Comparison of ENCODE assay signal across 20 cellular contexts in the genomic region with DNA sequence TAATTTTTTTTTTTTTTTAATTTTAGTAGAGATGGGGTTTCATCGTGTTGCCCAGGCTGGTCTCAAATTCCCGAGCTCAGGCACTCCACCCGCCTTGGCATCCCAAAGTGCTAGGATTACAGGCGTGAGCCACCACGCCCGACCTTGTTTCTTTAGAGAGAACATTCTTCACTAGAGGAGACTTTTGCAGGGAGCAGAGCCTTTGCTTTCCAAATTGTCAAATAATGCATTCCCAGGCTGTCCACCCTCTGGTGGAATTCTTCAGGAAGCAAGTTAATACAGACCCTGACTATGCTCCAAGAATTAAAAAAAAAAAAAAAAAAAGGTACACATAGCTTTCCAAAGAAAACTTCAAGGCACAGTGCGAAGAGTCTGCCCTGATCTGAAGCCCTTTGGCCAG.
"Had no signal": no experiment of that assay in that cellular context is flagged by ENCODE, and none has a peak within 500 bp of the region (broad histone marks: within the 10 kb centered on the region; RNA-seq: fewer than 3 reads in every experiment).

No MANE protein-coding gene starts in this region.

- H3K27ac ChIP-seq: foreskin keratinocyte, hepatocyte, transverse colon, uterus had no signal

- H3K27ac Mint-ChIP-seq: activated CD4-positive, alpha-beta T cell treated with anti-CD3 and anti-CD28 coated beads for 36 hours; activated naive CD8-positive, alpha-beta T cell treated with anti-CD3 and anti-CD28 coated beads, Interleukin-2, amount 10 ng/mL, durations not matched to agents 7 days and 5 days; effector memory CD8-positive, alpha-beta T cell; mesothelial cell of epicardium; nephron; T-cell; WTC11 had no signal

- H3K4me3 Mint-ChIP-seq: activated CD4-positive, alpha-beta T cell treated with anti-CD3 and anti-CD28 coated beads for 36 hours; activated naive CD8-positive, alpha-beta T cell treated with anti-CD3 and anti-CD28 coated beads, Interleukin-2, amount 10 ng/mL, durations not matched to agents 7 days and 5 days; effector memory CD8-positive, alpha-beta T cell; mesothelial cell of epicardium; nephron; T-cell; WTC11 had no signal

- H3K9me3 Mint-ChIP-seq: activated naive CD8-positive, alpha-beta T cell treated with anti-CD3 and anti-CD28 coated beads, Interleukin-2, amount 10 ng/mL, durations not matched to agents 7 days and 5 days; effector memory CD8-positive, alpha-beta T cell; mesothelial cell of epicardium; nephron; T-cell; WTC11 had no signal

- ATAC-seq: activated CD4-positive, alpha-beta T cell treated with anti-CD3 and anti-CD28 coated beads for 36 hours; effector memory CD8-positive, alpha-beta T cell; foreskin keratinocyte; left colon; stimulated activated naive CD8-positive, alpha-beta T cell treated with anti-CD3 and anti-CD28 coated beads, Interleukin-15, Interleukin-2, amounts not matched to agents 100 U/mL and 50 U/mL, for 24 hours; T-cell; WTC11 had no signal

- H3K36me3 Mint-ChIP-seq: activated naive CD8-positive, alpha-beta T cell treated with anti-CD3 and anti-CD28 coated beads, Interleukin-2, amount 10 ng/mL, durations not matched to agents 7 days and 5 days; mesothelial cell of epicardium; T-cell; WTC11 had no signal

- H3K4me3 ChIP-seq: hepatocyte, lung, transverse colon, uterus had no signal

- H3K27me3 ChIP-seq: foreskin keratinocyte, transverse colon, uterus had no signal

- H3K4me2 ChIP-seq: hepatocyte had no signal

- H3K36me3 ChIP-seq: transverse colon, uterus had no signal

- H3K9me3 ChIP-seq: transverse colon, uterus had no signal

- DNase-seq: activated CD4-positive, alpha-beta T cell treated with anti-CD3 and anti-CD28 coated beads for 36 hours; activated CD4-positive, alpha-beta T cell treated with anti-CD3 and anti-CD28 coated beads, Interleukin-2, amount 50 U/mL, for 48 hours; activated naive CD4-positive, alpha-beta T cell; activated naive CD8-positive, alpha-beta T cell treated with anti-CD3 and anti-CD28 coated beads, Interleukin-2, amount 10 ng/mL, durations not matched to agents 7 days and 5 days; activated T-cell treated with anti-CD3 and anti-CD28 coated beads for 4 hours; effector memory CD8-positive, alpha-beta T cell; foreskin keratinocyte; left colon; posterior cingulate gyrus; stimulated activated CD4-positive, alpha-beta T cell treated with anti-CD3 and anti-CD28 coated beads, Interleukin-2, amount 100 ng/mL, for 24 hours; stimulated activated naive CD8-positive, alpha-beta T cell treated with anti-CD3 and anti-CD28 coated beads, Interleukin-15, Interleukin-2, amounts not matched to agents 100 U/mL and 50 U/mL, for 24 hours; substantia nigra; T-cell; transverse colon; uterus had no signal

- H3K4me1 Mint-ChIP-seq: activated CD4-positive, alpha-beta T cell treated with anti-CD3 and anti-CD28 coated beads for 36 hours; activated naive CD8-positive, alpha-beta T cell treated with anti-CD3 and anti-CD28 coated beads, Interleukin-2, amount 10 ng/mL, durations not matched to agents 7 days and 5 days; mesothelial cell of epicardium; nephron; T-cell had no signal

- H3K4me1 ChIP-seq: foreskin keratinocyte, transverse colon, uterus had no signal

- H2AFZ ChIP-seq: hepatocyte had no signal
